ENCODE assay signal across 10 cellular contexts in the genomic region with DNA sequence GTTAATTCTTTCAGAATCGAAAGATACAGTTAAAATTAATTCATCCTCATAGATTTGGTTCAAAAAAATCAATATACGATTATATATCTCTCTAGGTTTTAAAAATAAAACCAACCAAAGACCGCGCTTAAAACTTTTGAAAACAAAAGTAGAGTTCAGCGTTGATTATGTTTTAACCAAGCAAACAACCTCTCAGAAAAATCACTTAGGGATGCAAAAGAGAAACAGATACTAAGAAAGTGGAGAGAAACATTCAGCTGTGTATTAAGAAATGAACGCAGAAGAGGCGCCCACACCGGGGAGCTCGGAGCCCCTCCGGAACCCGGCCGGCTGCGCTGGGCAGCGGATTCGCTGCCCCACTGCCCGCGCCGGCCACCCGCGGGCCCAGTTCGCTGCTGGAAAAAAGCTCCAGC. TPM values are rescaled to one million over a fixed set of nuclear protein-coding genes. Genes with fewer than 3 reads are reported as not detected.
DNase-seq lines count a peak whose midpoint lies in the region; ATAC-seq, FAIRE-seq and TF ChIP-seq lines count a peak whose summit lies in the region.
"Had no signal": no experiment of that assay in that cellular context is flagged by ENCODE, and none has a peak within 500 bp of the region (broad histone marks: within the 10 kb centered on the region; RNA-seq: fewer than 3 reads in every experiment).

No MANE protein-coding gene starts in this region.

- no peak overlapping the region for H3K27ac Mint-ChIP-seq in CD4-positive, CD25-positive, alpha-beta regulatory T cell

- H3K9me1 ChIP-seq in IMR-90 (ENCODE audit: insufficient read depth, low read length): 0 out of 2 replicates have a peak, but pooled peaks cover 6% of the 10 kb centered on the region

- peak overlapping the region; percentile 52 for H2AFZ ChIP-seq in IMR-90 (replicated peaks; ENCODE audit: low read length, poor library complexity)
- H2AFZ ChIP-seq in GM12878 (ENCODE audit: control insufficient read depth, low read depth, low read length): no peak overlapping the region
- no peak overlapping the region for H2AFZ ChIP-seq in neural cell (ENCODE audit: low read depth, low read length)

- no peak overlapping the region for H4K5ac ChIP-seq in IMR-90 (ENCODE audit: low read depth, low read length)

- peaks cover 13% of the 10 kb centered on the region for H3K4me1 ChIP-seq in CD4-positive, CD25-positive, alpha-beta regulatory T cell (ENCODE audit: control insufficient read depth, insufficient read depth, low read length, poor library complexity, severe bottlenecking)
- H3K4me1 ChIP-seq in IMR-90 (ENCODE audit: control insufficient read depth, insufficient read depth, low read length): peaks cover 19% of the 10 kb centered on the region; the same call in 1 of the 2 replicates
- no peaks in the 10 kb centered on the region for H3K4me1 ChIP-seq in GM12878 (ENCODE audit: control insufficient read depth, insufficient read depth, low read length)

- RAD21 ChIA-PET in GM12878 (lab: Charles Lee; ENCODE audit: unreplicated experiment): no interaction called here

- H3K56ac ChIP-seq in IMR-90 (ENCODE audit: extremely low read depth, insufficient read depth, low read length): peak overlapping the region; percentile 48; the same call in 1 of the 2 replicates

- BruUV-seq in IMR-90 (replicated peaks; lab: Mats Ljungman, UMichigan): no TSS peak
- no TSS peak for BruUV-seq in GM12878 (replicated peaks; lab: Mats Ljungman, UMichigan)

- H3K18ac ChIP-seq in IMR-90 (ENCODE audit: low read depth, low read length): peak overlapping the region; percentile 47; the same call in 1 of the 2 replicates

- peak overlapping the region in 1 of 2 experiments; percentile 67; a peak in 2 of 4 replicates for H4K8ac ChIP-seq in IMR-90 (ENCODE audit: low read depth in 2 of 2, low read length in 2 of 2)

- H3K36me3 ChIP-seq in CD4-positive, CD25-positive, alpha-beta regulatory T cell (ENCODE audit: control insufficient read depth, insufficient read depth, low read length): no peaks in the 10 kb centered on the region
- H3K36me3 ChIP-seq in IMR-90 (ENCODE audit: control insufficient read depth, insufficient read depth, low read length) (peaks cover 35% of the 10 kb centered on the region), GM12878 (ENCODE audit: control insufficient read depth in 2 of 2, insufficient read depth in 2 of 2, low read length in 1 of 2) (no peaks in the 10 kb centered on the region), neural cell (ENCODE audit: insufficient read depth, low read length) (no peaks in the 10 kb centered on the region)

- H3K27ac ChIP-seq in CD4-positive, CD25-positive, alpha-beta regulatory T cell (ENCODE audit: insufficient read depth, low read length, poor library complexity, severe bottlenecking): no peak overlapping the region
- peak overlapping the region; percentile 73 for H3K27ac ChIP-seq in IMR-90 (ENCODE audit: insufficient read depth, low read length)
- H3K27ac ChIP-seq in GM12878 (ENCODE audit: control insufficient read depth, insufficient read depth): no peak overlapping the region
- no peak overlapping the region for H3K27ac ChIP-seq in neural cell (ENCODE audit: low read length)

- intact Hi-C loops in IMR-90 (cut with micrococcal nuclease) (loop anchor here (2.0 to 5.0 kb wide), 4 partner anchors 106 to 230 kb away; no protein-coding TSS in a partner anchor), GM12878 (cut with micrococcal nuclease; ENCODE audit: unreplicated experiment) (no loop called here), posterior cingulate gyrus (cut with DNase I) (no loop called here)

- H3K27me3 Mint-ChIP-seq in CD4-positive, CD25-positive, alpha-beta regulatory T cell: peaks cover 71% of the 10 kb centered on the region

- no peak for FAIRE-seq in GM12878 (lab: Jason Lieb, UNC)
- FAIRE-seq: RCC 7860 had no signal

- no peaks in the 10 kb centered on the region for H3F3A ChIP-seq in neural cell (ENCODE audit: insufficient read depth, low read length, poor library complexity, severe bottlenecking)

- CTCF ChIA-PET in IMR-90 (lab: Yijun Ruan, JAX) (interaction anchor here (0.9 kb wide), 1 partner anchor 176 kb away, joined by 3 read pairs; no protein-coding TSS in a partner anchor), GM12878 (lab: Yijun Ruan, JAX) (no interaction called here)

- TF ChIP-seq POLR2A in IMR-90 (IDR thresholded peaks at IDR 0.05; ENCODE audit: low read depth, low read length): no peak
- TF ChIP-seq POLR2A in GM12878 (IDR thresholded peaks at IDR 0.05; ENCODE audit: low read depth, low read length): no peak

- H3K4me1 Mint-ChIP-seq in CD4-positive, CD25-positive, alpha-beta regulatory T cell: peaks cover 11 to 46% (median 29%) of the 10 kb centered on the region in 4 donors

- H2BK120ac ChIP-seq in IMR-90 (ENCODE audit: low read depth, low read length): no peak overlapping the region; the same call in 1 of the 2 replicates

- TF ChIP-seq EP300 in GM12878 (IDR thresholded peaks at IDR 0.05; ENCODE audit: borderline replicate concordance in 1 of 2, control insufficient read depth in 1 of 2, low read depth in 2 of 2, low read length in 2 of 2): no peak
- TF ChIP-seq EP300 in neural cell (conservative IDR thresholded peaks at IDR 0.05; ENCODE audit: poor library complexity, severe bottlenecking): no peak

- H3K79me2 ChIP-seq in GM12878 (ENCODE audit: control insufficient read depth, insufficient read depth, low read length) (no peaks in the 10 kb centered on the region), neural cell (replicated peaks; ENCODE audit: insufficient read depth, low read length) (no peaks in the 10 kb centered on the region)

- no peak overlapping the region for H3K4me3 ChIP-seq in CD4-positive, CD25-positive, alpha-beta regulatory T cell (ENCODE audit: low read depth, low read length)
- peak overlapping the region; percentile 60 for H3K4me3 ChIP-seq in IMR-90 (ENCODE audit: insufficient read depth, low read depth, low read length)
- no peak overlapping the region; the same call in 1 of the 2 replicates for H3K4me3 ChIP-seq in GM12878
- H3K4me3 ChIP-seq in neural cell (ENCODE audit: low read length): no peak overlapping the region

- H3K4me2 ChIP-seq in IMR-90 (ENCODE audit: low read depth, low read length) (peak overlapping the region; percentile 88), GM12878 (ENCODE audit: control insufficient read depth, insufficient read depth) (no peak overlapping the region), neural cell (ENCODE audit: low read length) (no peak overlapping the region)

- SMC1A ChIA-PET in GM12878 (lab: Charles Lee; ENCODE audit: uncharacterized antibody, unreplicated experiment): no interaction called here

- H4K20me1 ChIP-seq in IMR-90 (ENCODE audit: insufficient read depth, low read length) (peaks cover 20% of the 10 kb centered on the region), GM12878 (ENCODE audit: control insufficient read depth, insufficient read depth) (no peaks in the 10 kb centered on the region), neural cell (ENCODE audit: insufficient read depth) (no peaks in the 10 kb centered on the region)

- WGBS in IMR-90 (ENCODE audit: extremely low coverage in 2 of 2, insufficient read length in 1 of 2), 2 experiments: 0% methylated on average over 1 of the region's 21 CpGs; no CpG with 5 or more reads in 1 of the 2 experiments
- 6% methylated on average over 20 of the region's 21 CpGs for WGBS in GM12878 (ENCODE audit: insufficient coverage, insufficient replicate concordance, low lambda C conversion rate, missing lambda C conversion rate)

- H3K14ac ChIP-seq in IMR-90 (replicated peaks; ENCODE audit: low read depth, low read length): no peak overlapping the region

- peak overlapping the region; percentile 26 for H2BK5ac ChIP-seq in IMR-90 (ENCODE audit: low read depth, low read length, poor library complexity, severe bottlenecking)

- peaks cover 35% of the 10 kb centered on the region for H3K27me3 ChIP-seq in CD4-positive, CD25-positive, alpha-beta regulatory T cell (ENCODE audit: control insufficient read depth, insufficient read depth, low read length)
- H3K27me3 ChIP-seq in IMR-90 (ENCODE audit: control insufficient read depth, insufficient read depth, low read length): peaks cover 8% of the 10 kb centered on the region
- H3K27me3 ChIP-seq in GM12878 (replicated peaks in 1 of 2; ENCODE audit: control insufficient read depth in 2 of 2, insufficient read depth in 2 of 2, low read length in 1 of 2): peaks cover 33 to 37% of the 10 kb centered on the region in 2 experiments
- H3K27me3 ChIP-seq in neural cell (ENCODE audit: insufficient read depth, low read depth, low read length): peaks cover 98% of the 10 kb centered on the region

- no peak for DNase-seq in CD4-positive, CD25-positive, alpha-beta regulatory T cell
- DNase-seq in IMR-90 (no peak), GM12878 (ENCODE audit: low read depth, low spot score) (no peak), NCI-H345 (lab: John Stamatoyannopoulos, UW) (no peak), posterior cingulate gyrus (no peak), amygdala (lab: John Stamatoyannopoulos, UW) (no peak)

- H3K9ac ChIP-seq in IMR-90 (ENCODE audit: low read depth, low read length): peak overlapping the region; percentile 95
- H3K9ac ChIP-seq in GM12878 (ENCODE audit: control insufficient read depth, insufficient read depth, low read length): no peak overlapping the region
- H3K9ac ChIP-seq in neural cell (ENCODE audit: low read length): no peak overlapping the region

- peak overlapping the region; percentile 6 for H2AK9ac ChIP-seq in IMR-90 (replicated peaks; ENCODE audit: low read depth, low read length, poor library complexity)

- H3K9me3 Mint-ChIP-seq in CD4-positive, CD25-positive, alpha-beta regulatory T cell: peaks cover 0 to 15% (median 0%) of the 10 kb centered on the region in 7 donors

- dilution Hi-C loops in IMR-90 (cut with HindIII; ENCODE audit: low sequenced_read_pairs, unreplicated experiment): no loop called here

- no peak for ATAC-seq in CD4-positive, CD25-positive, alpha-beta regulatory T cell (ENCODE audit: low read depth in 2 of 2)
- ATAC-seq in IMR-90 (ENCODE audit: low read depth) (no peak), GM12878 (no peak), HG03565 (IDR thresholded peaks at IDR 0.05; ENCODE audit: unreplicated experiment) (no peak)

- TF ChIP-seq RAD21 in IMR-90 (IDR thresholded peaks at IDR 0.05; ENCODE audit: low read length): no peak
- TF ChIP-seq RAD21 in GM12878 (IDR thresholded peaks at IDR 0.05; ENCODE audit: insufficient read depth, low read depth, low read length): no peak
- TF ChIP-seq RAD21 in neural cell (conservative IDR thresholded peaks at IDR 0.05): no peak

- peaks cover 3 to 32% of the 10 kb centered on the region in 2 experiments; a peak in 3 of 4 replicates for H3K79me1 ChIP-seq in IMR-90 (ENCODE audit: low read depth in 1 of 2, low read length in 2 of 2)

- H3K23ac ChIP-seq in IMR-90 (ENCODE audit: low read depth, low read length): no peak overlapping the region

- POLR2A ChIA-PET in IMR-90 (lab: Charles Lee; ENCODE audit: unreplicated experiment): interaction anchor here (1.7 kb wide), 1 partner anchor 107 kb away, joined by 4 read pairs; no protein-coding TSS in a partner anchor
- POLR2A ChIA-PET in GM12878 (lab: Charles Lee): no interaction called here

- H2BK20ac ChIP-seq in IMR-90 (ENCODE audit: low read depth, low read length): no peak overlapping the region

- no peak overlapping the region for H2BK15ac ChIP-seq in IMR-90 (ENCODE audit: low read depth, low read length)

- H3K36me3 Mint-ChIP-seq in CD4-positive, CD25-positive, alpha-beta regulatory T cell: no peaks in the 10 kb centered on the region

- H3K4me3 Mint-ChIP-seq in CD4-positive, CD25-positive, alpha-beta regulatory T cell: peak overlapping the region; percentile 38 to 70 (median 68)

- no peak overlapping the region for H2AK5ac ChIP-seq in IMR-90 (ENCODE audit: low read depth, low read length)

- H4K91ac ChIP-seq in IMR-90 (ENCODE audit: insufficient read depth, low read depth, low read length): no peak overlapping the region

- no peaks in the 10 kb centered on the region for H3K9me2 ChIP-seq in neural cell (ENCODE audit: insufficient read depth, low read length)

- TF ChIP-seq CTCF in IMR-90 (conservative IDR thresholded peaks at IDR 0.05; ENCODE audit: low read depth, low read length): no peak
- TF ChIP-seq CTCF in GM12878 (IDR thresholded peaks at IDR 0.05 in 2 of 3, conservative IDR thresholded peaks at IDR 0.05 in 1 of 3; ENCODE audit: control insufficient read depth in 2 of 3, extremely low read depth in 1 of 3, insufficient read depth in 1 of 3, low read depth in 3 of 3, low read length in 3 of 3): no peak
- no peak for TF ChIP-seq CTCF in neural cell (IDR thresholded peaks at IDR 0.05; ENCODE audit: poor library complexity, severe bottlenecking)

- H3K4ac ChIP-seq in IMR-90 (ENCODE audit: low read depth, low read length): no peak overlapping the region

- in situ Hi-C loops in IMR-90 (cut with MboI; ENCODE audit: low sequenced_read_pairs) (no loop called here), GM12878 (cut with MboI) (no loop called here)

- no peaks in the 10 kb centered on the region for H3K9me3 ChIP-seq in CD4-positive, CD25-positive, alpha-beta regulatory T cell (ENCODE audit: control insufficient read depth in 2 of 2, low read length in 2 of 2)
- H3K9me3 ChIP-seq in IMR-90 (ENCODE audit: control insufficient read depth, insufficient read depth, low read length) (peaks cover 7% of the 10 kb centered on the region), GM12878 (replicated peaks; ENCODE audit: control insufficient read depth, insufficient read depth, low read length) (peaks cover 6% of the 10 kb centered on the region; the same call in 2 of the 3 replicates), neural cell (ENCODE audit: low read length) (no peaks in the 10 kb centered on the region)

RNA-seq across cellular contexts. Expression of gene PITX1, which starts 1.4 kb away (rescaled TPM):
- total RNA-seq in CD4-positive, CD25-positive, alpha-beta regulatory T cell: not detected
- not detected for polyA plus RNA-seq in CD4-positive, CD25-positive, alpha-beta regulatory T cell
- total RNA-seq in IMR-90 (2012; rRNA removed): 10.3 and 10.4 TPM in 2 replicates
- polyA plus RNA-seq in IMR-90 (2012; rRNA removed): 29.8 and 41.9 TPM in 2 replicates
- 29.9 and 83.6 TPM in 2 replicates for polyA plus RNA-seq in IMR-90 (2012; cell fraction: cytosol; rRNA removed)
- 40.5 and 74.0 TPM in 2 replicates for polyA plus RNA-seq in IMR-90 (2012; cell fraction: nucleus; rRNA removed; ENCODE audit: low replicate concordance)
- not detected in 2 replicates for total RNA-seq in GM12878 (2013; cell fraction: nucleolus; rRNA removed)
- 0.44 and 0.68 TPM in 2 replicates for total RNA-seq in GM12878 (2014; rRNA removed)
- 0.18 TPM in 1 of 2 replicates, not detected in the other for total RNA-seq in GM12878 (2014; rRNA removed; fragmentation: Illumina TruSeq; extraction: Trizol)
- total RNA-seq in GM12878 (2021): 0.77 and 1.1 TPM in 2 replicates
- polyA plus RNA-seq in GM12878 (2011; ENCODE audit: low read depth): not detected
- not detected in 2 replicates for polyA plus RNA-seq in GM12878 (2011; rRNA removed)
- not detected in 2 replicates for polyA plus RNA-seq in GM12878 (2011; cell fraction: cytosol; rRNA removed)
- polyA plus RNA-seq in GM12878 (2011; cell fraction: nucleus; rRNA removed): not detected in 2 replicates
- 0.18 and 0.31 TPM in 2 replicates for polyA plus RNA-seq in GM12878 (2012)
- not detected in 2 replicates for polyA plus RNA-seq in GM12878 (2014; fragmentation: Illumina TruSeq; extraction: Trizol)
- polyA plus RNA-seq in GM12878 (2014; fragmentation: Nextera tagmentation; extraction: Ambion mirVana): not detected
- polyA plus RNA-seq in GM12878 (2014; rRNA removed): 0.96 and 1.2 TPM in 2 replicates
- under 1 TPM; 0.16 to 0.43 TPM for polyA plus RNA-seq in GM12878 (2016; fragmentation: Nextera tagmentation; extraction: Ambion mirVana)
- polyA minus RNA-seq in GM12878 (2011; rRNA and poly(A)+ RNA removed): not detected in 2 replicates
- 1.6 and 1.9 TPM in 2 replicates for polyA minus RNA-seq in GM12878 (2011; cell fraction: cytosol; rRNA and poly(A)+ RNA removed)
- polyA minus RNA-seq in GM12878 (2011; cell fraction: nucleus; rRNA and poly(A)+ RNA removed): 0.96 TPM in 1 of 2 replicates, not detected in the other
- polyA plus RNA-seq in neural cell: 1.9 TPM in 1 of 2 replicates, not detected in the other
- polyA minus RNA-seq in neural cell: not detected in 2 replicates
- total RNA-seq: liver had no signal

Comparison
In these comparisons a context has a peak if more than half of its experiments do, and no peak if none do; other contexts are left out.
1. RNA of gene PITX1, which starts 1.4 kb away (polyA plus RNA-seq): 29.8 to 83.6 TPM in IMR-90; 0.16 to 1.2 TPM in GM12878, not detected in CD4-positive, CD25-positive, alpha-beta regulatory T cell and 1.9 TPM in neural cell; every median in the first group is over 10 times any median in the second.